21 cellular contexts compared by ENCODE assay signal in genomic region chr12:113080692-113081091, GRCh38. TPM values are rescaled to one million over a fixed set of nuclear protein-coding genes. Genes with fewer than 3 reads are reported as not detected.
A peak's percentile ranks its signal among the peaks of the same experiment; 100 is the strongest.
DNase-seq lines count a peak whose midpoint lies in the region; ATAC-seq and TF ChIP-seq lines count a peak whose summit lies in the region.
"Had no signal": no experiment of that assay in that cellular context is flagged by ENCODE, and none has a peak within 500 bp of the region (broad histone marks: within the 10 kb centered on the region; RNA-seq: fewer than 3 reads in every experiment).

No MANE protein-coding gene starts in this region.

- H3K9me3 Mint-ChIP-seq in naive B cell: no peaks in the 10 kb centered on the region
- H3K9me3 Mint-ChIP-seq: CD8-positive, alpha-beta memory T cell had no signal

- no peaks in the 10 kb centered on the region for H3K27me3 Mint-ChIP-seq in T-helper 17 cell
- no peaks in the 10 kb centered on the region for H3K27me3 Mint-ChIP-seq in naive B cell
- H3K27me3 Mint-ChIP-seq: CD8-positive, alpha-beta memory T cell had no signal

- TF ChIP-seq CTCF in testis (IDR thresholded peaks at IDR 0.05): no peak

- peaks cover 44% of the 10 kb centered on the region for H3K4me1 ChIP-seq in testis

- 56 to 70% methylated on average over 4 of the region's 4 CpGs for WGBS in testis, 2 donors

- H3K27ac ChIP-seq in testis: peak overlapping the region in 1 of 2 donors; percentile 80
- H3K27ac ChIP-seq: BLaER1 treated with 17β-estradiol and CSF1 and Interleukin-3, amounts not matched to agents 10 nM and 100 nM; PC-9 had no signal

- DNase-seq in HCEC 1CT (peak; percentile 18), T-helper 17 cell (no peak), naive B cell (no peak), testis (peak; percentile 63), T1000 (lab: John Stamatoyannopoulos, UW) (no peak), AG20443 (ENCODE audit: low spot score) (no peak)
- DNase-seq: Calu3; CD8-positive, alpha-beta memory T cell; DMS153; GDM1; MG63; NCI-H1417; NCI-H187; NCI-H446; NCI-H526 treated with DMSO at 0.1 percent for 48 hours; PC-9; RPMI8226; SHP77 had no signal

- H3K27me3 ChIP-seq in testis: no peaks in the 10 kb centered on the region
- H3K27me3 ChIP-seq: MG63 had no signal

- no peak overlapping the region for H3K4me3 Mint-ChIP-seq in T-helper 17 cell
- peak overlapping the region in 5 of 8 donors; percentile 21 to 69 (median 42) for H3K4me3 Mint-ChIP-seq in naive B cell
- H3K4me3 Mint-ChIP-seq: CD8-positive, alpha-beta memory T cell had no signal

- no peaks in the 10 kb centered on the region for H3K36me3 ChIP-seq in testis (ENCODE audit: low read depth, missing control alignments)
- H3K36me3 ChIP-seq: MG63 had no signal

- no peak overlapping the region for H3K4me3 ChIP-seq in testis
- H3K4me3 ChIP-seq: BLaER1 treated with 17β-estradiol and CSF1 and Interleukin-3, amounts not matched to agents 10 nM and 100 nM; MG63; PC-9 had no signal

- no peak for TF ChIP-seq POLR2A in testis (IDR thresholded peaks at IDR 0.05)

- peak overlapping the region; percentile 77 for H3K27ac Mint-ChIP-seq in T-helper 17 cell
- peak overlapping the region in 5 of 6 donors; percentile 47 to 96 (median 87) for H3K27ac Mint-ChIP-seq in naive B cell

- intact Hi-C loops in testis (cut with DNase I; ENCODE audit: low total_unique reads): no loop called here

- H3K9me3 ChIP-seq in T-helper 17 cell (ENCODE audit: control insufficient read depth, low read length, poor library complexity, severe bottlenecking) (no peaks in the 10 kb centered on the region), testis (no peaks in the 10 kb centered on the region)
- H3K9me3 ChIP-seq: BLaER1 treated with 17β-estradiol and CSF1 and Interleukin-3, amounts not matched to agents 10 nM and 100 nM; MG63 had no signal

- H3K4me1 Mint-ChIP-seq in T-helper 17 cell (peaks cover 33% of the 10 kb centered on the region), naive B cell (peaks cover 76 to 94% (median 92%) of the 10 kb centered on the region in 3 donors)

- ATAC-seq in T-helper 17 cell (no peak), naive B cell (ENCODE audit: low read depth in 2 of 2) (no peak), GM21619 (IDR thresholded peaks at IDR 0.05; ENCODE audit: unreplicated experiment) (no peak)

- H3K36me3 Mint-ChIP-seq in T-helper 17 cell (ENCODE audit: low read depth): peaks cover 6% of the 10 kb centered on the region
- H3K36me3 Mint-ChIP-seq in naive B cell: peaks cover 9 to 23% of the 10 kb centered on the region in 2 donors

RNA-seq across cellular contexts. Expression of gene DTX1, which starts 24.2 kb away (rescaled TPM):
- total RNA-seq in T-helper 17 cell (10 to 100 TPM; 20.7 to 27.7 TPM), testis (10 to 100 TPM; 22.8 to 26.9 TPM)
- polyA plus RNA-seq in naive B cell (ENCODE audit: low read depth in 6 of 6) (10 to 100 TPM in 3 of 6 donors, 1 to 10 TPM in 3; 1.9 to 16.8 (median 9.8) TPM), testis (ENCODE audit: insufficient read depth, low read depth, low replicate concordance) (15.0 TPM)
- total RNA-seq: Calu3 had no signal

RNA-seq across cellular contexts. Expression of gene RASAL1, which starts 54.9 kb away (rescaled TPM):
- total RNA-seq in T-helper 17 cell (under 1 TPM; 0.15 to 0.89 TPM), testis (10 to 100 TPM; 18.2 to 20.1 TPM)
- polyA plus RNA-seq in naive B cell (ENCODE audit: low read depth in 6 of 6) (under 1 TPM in 4 of 6 donors, not detected in 2; 0.17 to 0.48 (median 0.41) TPM), testis (ENCODE audit: insufficient read depth, low read depth, low replicate concordance) (5.0 TPM)
- total RNA-seq: LHCN-M2 had no signal

Comparison
In these comparisons a context has a peak if more than half of its experiments do, and no peak if none do; other contexts are left out.
1. DNase-seq: peak in HCEC 1CT (single experiment) and testis (single experiment); none in T-helper 17 cell (0 of 3), naive B cell (single experiment), T1000 (single experiment) and AG20443 (single experiment).
2. RNA of gene RASAL1, which starts 54.9 kb away (total RNA-seq): 18.2 to 20.1 TPM in testis; 0.15 to 0.89 TPM in T-helper 17 cell; every median in the first group is over 10 times any median in the second.